ENCODE assay signal across 8 cellular contexts in genomic region chr9:74770508-74771261, GRCh38.
A peak's percentile ranks its signal among the peaks of the same experiment; 100 is the strongest.
DNase-seq lines count a peak whose midpoint lies in the region; ATAC-seq, FAIRE-seq and TF ChIP-seq lines count a peak whose summit lies in the region.

No MANE protein-coding gene starts in this region.

- peak overlapping the region; percentile 3 to 34 for H3K27ac Mint-ChIP-seq in natural killer cell treated with Interleukin-12 subunit alpha and Interleukin-12 subunit beta and Interleukin-15 and Interleukin-18, amount 100 ng/mL, for 72 hours

- H3K36me3 Mint-ChIP-seq in natural killer cell treated with Interleukin-12 subunit alpha and Interleukin-12 subunit beta and Interleukin-15 and Interleukin-18, amount 100 ng/mL, for 72 hours, result no peaks in the 10 kb centered on the region

- no peaks in the 10 kb centered on the region for H3K27me3 ChIP-seq in bronchial epithelial cell (ENCODE audit: control insufficient read depth, insufficient read depth, low read length)

- peak; percentile 65 for TF ChIP-seq CTCF in bronchial epithelial cell (IDR thresholded peaks at IDR 0.05; ENCODE audit: insufficient read depth, low read length, severe bottlenecking)

- peak; percentile 39 for DNase-seq in AG08395 (ENCODE audit: low spot score)
- DNase-seq in T-helper 1 cell, result peak in 4 of 5 donors; percentile 10 to 24 (median 14)
- DNase-seq in bronchial epithelial cell (ENCODE audit: low read depth), result no peak
- DNase-seq in natural killer cell treated with Interleukin-12 subunit alpha and Interleukin-12 subunit beta and Interleukin-15 and Interleukin-18, amount 100 ng/mL, for 72 hours (ENCODE audit: low spot score), result no peak
- no peak for DNase-seq in foreskin melanocyte
- no peak for DNase-seq in effector CD4-positive, alpha-beta T cell

- no peaks in the 10 kb centered on the region for H3K9me3 Mint-ChIP-seq in natural killer cell treated with Interleukin-12 subunit alpha and Interleukin-12 subunit beta and Interleukin-15 and Interleukin-18, amount 100 ng/mL, for 72 hours

- no peak for FAIRE-seq in bronchial epithelial cell (lab: Jason Lieb, UNC)

- no peaks in the 10 kb centered on the region for H3K36me3 ChIP-seq in bronchial epithelial cell (ENCODE audit: control insufficient read depth, insufficient read depth, low read length)

- H3K4me3 ChIP-seq in bronchial epithelial cell (ENCODE audit: low read depth, low read length), result no peak overlapping the region

- H3K27me3 Mint-ChIP-seq in natural killer cell treated with Interleukin-12 subunit alpha and Interleukin-12 subunit beta and Interleukin-15 and Interleukin-18, amount 100 ng/mL, for 72 hours, result peaks cover 28 to 29% of the 10 kb centered on the region in 2 donors

- H3K4me3 Mint-ChIP-seq in natural killer cell treated with Interleukin-12 subunit alpha and Interleukin-12 subunit beta and Interleukin-15 and Interleukin-18, amount 100 ng/mL, for 72 hours, result no peak overlapping the region

- peaks cover 5 to 14% of the 10 kb centered on the region in 2 donors for H3K4me1 Mint-ChIP-seq in natural killer cell treated with Interleukin-12 subunit alpha and Interleukin-12 subunit beta and Interleukin-15 and Interleukin-18, amount 100 ng/mL, for 72 hours (ENCODE audit: low read depth in 2 of 2)

- ATAC-seq in GM18868 (IDR thresholded peaks at IDR 0.05; ENCODE audit: unreplicated experiment), result peak; percentile 57
- peak; percentile 74 for ATAC-seq in HG03354 (IDR thresholded peaks at IDR 0.05; ENCODE audit: poor library complexity, severe bottlenecking, unreplicated experiment)
- peak in 1 of 2 donors; percentile 51 for ATAC-seq in natural killer cell treated with Interleukin-12 subunit alpha and Interleukin-12 subunit beta and Interleukin-15 and Interleukin-18, amount 100 ng/mL, for 72 hours

Comparison
In these comparisons a context has a peak if more than half of its experiments do, and no peak if none do; other contexts are left out.
1. DNase-seq: peak in AG08395 (single experiment) and T-helper 1 cell (4 of 5); none in bronchial epithelial cell (single experiment), natural killer cell treated with Interleukin-12 subunit alpha and Interleukin-12 subunit beta and Interleukin-15 and Interleukin-18, amount 100 ng/mL, for 72 hours (single experiment), foreskin melanocyte (single experiment) and effector CD4-positive, alpha-beta T cell (single experiment).